17 cellular contexts compared by ENCODE assay signal in genomic region chr9:11092974-11093373, GRCh38.
"Had no signal": no experiment of that assay in that cellular context is flagged by ENCODE, and none has a peak within 500 bp of the region (broad histone marks: within the 10 kb centered on the region; RNA-seq: fewer than 3 reads in every experiment).

No MANE protein-coding gene starts in this region.

- H3K27ac Mint-ChIP-seq: naive B cell, nephron progenitor cell had no signal

- H3K36me3 Mint-ChIP-seq: naive B cell had no signal

- H3K9me3 ChIP-seq: esophagus muscularis mucosa, gastrocnemius medialis, heart right ventricle, neutrophil had no signal

- H3K4me1 Mint-ChIP-seq: naive B cell, nephron progenitor cell had no signal

- H3K9me3 Mint-ChIP-seq: nephron progenitor cell had no signal

- H3K4me3 Mint-ChIP-seq: naive B cell, nephron progenitor cell had no signal

- H3K27ac ChIP-seq: epithelial cell of prostate, esophagus muscularis mucosa, gastrocnemius medialis, heart right ventricle, neutrophil had no signal

- H3K4me1 ChIP-seq: esophagus muscularis mucosa, gastrocnemius medialis, heart right ventricle had no signal

- H3K4me3 ChIP-seq: esophagus muscularis mucosa, gastrocnemius medialis, heart right ventricle had no signal

- H3K27me3 Mint-ChIP-seq: naive B cell had no signal

- DNase-seq: effector memory CD4-positive, alpha-beta T cell; gastrocnemius medialis; heart right ventricle; hypothalamus; kidney glomerular epithelial cell; mesendoderm; naive B cell; nephron progenitor cell; posterior cingulate gyrus; right cardiac atrium; small intestine; stimulated activated CD4-positive, alpha-beta T cell treated with anti-CD3 and anti-CD28 coated beads, Interleukin-2, amount 100 ng/mL, for 48 hours; stimulated activated naive CD4-positive, alpha-beta T cell treated with Interleukin-2 at 50 U/mL for 16 hours; trophoblast cell had no signal

- H3K27me3 ChIP-seq: esophagus muscularis mucosa, gastrocnemius medialis, heart right ventricle, neutrophil had no signal

- ATAC-seq: gastrocnemius medialis, heart right ventricle, right cardiac atrium had no signal

- H3K36me3 ChIP-seq: esophagus muscularis mucosa, gastrocnemius medialis, heart right ventricle, neutrophil had no signal
